Comparison of ENCODE assay signal across 26 cellular contexts in the genomic region with DNA sequence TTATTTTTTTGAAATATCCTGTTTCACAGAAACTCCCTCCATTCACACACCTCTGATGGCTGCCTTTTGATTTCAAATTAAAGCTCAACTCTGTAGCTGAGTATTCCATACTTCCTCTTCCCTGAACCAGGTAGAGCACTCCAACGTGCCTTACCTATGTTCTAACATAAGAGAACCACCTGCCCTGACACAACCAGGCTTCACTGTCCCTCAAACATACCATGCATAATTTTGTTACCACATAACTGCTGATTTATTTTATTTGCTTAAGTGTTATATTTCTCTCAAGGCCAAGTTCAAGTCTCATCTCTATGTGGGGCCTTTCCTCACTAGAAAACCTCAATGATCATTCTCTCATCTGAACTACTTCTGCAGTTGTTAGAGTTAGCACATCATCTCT.
"Had no signal": no experiment of that assay in that cellular context is flagged by ENCODE, and none has a peak within 500 bp of the region (broad histone marks: within the 10 kb centered on the region; RNA-seq: fewer than 3 reads in every experiment).

No MANE protein-coding gene starts in this region.

- H3K27me3 ChIP-seq: gastroesophageal sphincter, heart left ventricle, hepatocyte, left lung, sigmoid colon, stomach, thyroid gland, vagina had no signal

- H3K9me3 ChIP-seq: gastroesophageal sphincter, heart left ventricle, left lung, psoas muscle, stomach, thyroid gland, vagina had no signal

- H3K27ac Mint-ChIP-seq: effector memory CD8-positive, alpha-beta T cell; naive thymus-derived CD4-positive, alpha-beta T cell; nephron progenitor cell; stimulated activated effector memory CD8-positive, alpha-beta T cell treated with anti-CD3 and anti-CD28 coated beads, Interleukin-12 subunit alpha, Interleukin-12 subunit beta, amount 100 ng/mL, for 72 hours had no signal

- H3K36me3 Mint-ChIP-seq: naive thymus-derived CD4-positive, alpha-beta T cell; stimulated activated effector memory CD8-positive, alpha-beta T cell treated with anti-CD3 and anti-CD28 coated beads, Interleukin-12 subunit alpha, Interleukin-12 subunit beta, amount 100 ng/mL, for 72 hours had no signal

- H3K4me2 ChIP-seq: hepatocyte had no signal

- H2AFZ ChIP-seq: hepatocyte had no signal

- H3K4me1 Mint-ChIP-seq: naive thymus-derived CD4-positive, alpha-beta T cell; stimulated activated effector memory CD8-positive, alpha-beta T cell treated with anti-CD3 and anti-CD28 coated beads, Interleukin-12 subunit alpha, Interleukin-12 subunit beta, amount 100 ng/mL, for 72 hours had no signal

- H3K79me2 ChIP-seq: hepatocyte had no signal

- DNase-seq: cortex of kidney; effector memory CD8-positive, alpha-beta T cell; foreskin fibroblast; heart left ventricle; kidney; left cardiac atrium; left lung; mesendoderm; midbrain; naive thymus-derived CD4-positive, alpha-beta T cell; nephron progenitor cell; nucleus accumbens; psoas muscle; right cardiac atrium; sigmoid colon; stimulated activated CD4-positive, alpha-beta T cell treated with anti-CD3 and anti-CD28 coated beads, Interleukin-2, amount 100 ng/mL, for 24 hours; stimulated activated CD4-positive, alpha-beta T cell treated with anti-CD3 and anti-CD28 coated beads, Interleukin-4, amount 100 ng/mL, for 24 hours; stimulated activated naive CD4-positive, alpha-beta T cell treated with Interleukin-2 at 50 U/mL for 16 hours; stomach; thyroid gland; trophoblast cell had no signal

- H3K4me3 ChIP-seq: gastroesophageal sphincter, heart left ventricle, hepatocyte, left lung, psoas muscle, sigmoid colon, stomach, thyroid gland, vagina had no signal

- H3K9me3 Mint-ChIP-seq: nephron progenitor cell; stimulated activated effector memory CD8-positive, alpha-beta T cell treated with anti-CD3 and anti-CD28 coated beads, Interleukin-12 subunit alpha, Interleukin-12 subunit beta, amount 100 ng/mL, for 72 hours had no signal

- H3K27ac ChIP-seq: gastroesophageal sphincter, heart left ventricle, hepatocyte, left lung, psoas muscle, sigmoid colon, stomach, thyroid gland, vagina had no signal

- H3K36me3 ChIP-seq: gastroesophageal sphincter, heart left ventricle, left lung, sigmoid colon, stomach, thyroid gland, vagina had no signal

- ATAC-seq: effector memory CD8-positive, alpha-beta T cell; esophagus mucosa; gastroesophageal sphincter; heart left ventricle; left cardiac atrium; left lung; naive thymus-derived CD4-positive, alpha-beta T cell; psoas muscle; right cardiac atrium; stimulated activated effector memory CD8-positive, alpha-beta T cell treated with anti-CD3 and anti-CD28 coated beads, Interleukin-12 subunit alpha, Interleukin-12 subunit beta, amount 100 ng/mL, for 72 hours had no signal

- H3K4me3 Mint-ChIP-seq: effector memory CD8-positive, alpha-beta T cell; naive thymus-derived CD4-positive, alpha-beta T cell; nephron progenitor cell; stimulated activated effector memory CD8-positive, alpha-beta T cell treated with anti-CD3 and anti-CD28 coated beads, Interleukin-12 subunit alpha, Interleukin-12 subunit beta, amount 100 ng/mL, for 72 hours had no signal

- H3K4me1 ChIP-seq: gastroesophageal sphincter, heart left ventricle, left lung, psoas muscle, sigmoid colon, stomach, thyroid gland, vagina had no signal
